In genomic region chr1:22665752-22666151, GRCh38 we compare ENCODE assay signal across 1 cellular context.
TF ChIP-seq lines count a peak whose summit lies in the region.

No MANE protein-coding gene starts in this region.

TF ChIP-seq in HepG2, 621 proteins besides CTCF, POLR2A, EP300 and RAD21:
- TF ChIP-seq STAG1 (CRISPR knock-in tag; IDR thresholded peaks at IDR 0.05) (peak; percentile 75), HOXA3 (CRISPR knock-in tag; IDR thresholded peaks at IDR 0.05) (no peak), SMC3 (IDR thresholded peaks at IDR 0.05; ENCODE audit: low read length) (peak; percentile 38; the same call in 1 of the 2 replicates)
